In the genomic region with DNA sequence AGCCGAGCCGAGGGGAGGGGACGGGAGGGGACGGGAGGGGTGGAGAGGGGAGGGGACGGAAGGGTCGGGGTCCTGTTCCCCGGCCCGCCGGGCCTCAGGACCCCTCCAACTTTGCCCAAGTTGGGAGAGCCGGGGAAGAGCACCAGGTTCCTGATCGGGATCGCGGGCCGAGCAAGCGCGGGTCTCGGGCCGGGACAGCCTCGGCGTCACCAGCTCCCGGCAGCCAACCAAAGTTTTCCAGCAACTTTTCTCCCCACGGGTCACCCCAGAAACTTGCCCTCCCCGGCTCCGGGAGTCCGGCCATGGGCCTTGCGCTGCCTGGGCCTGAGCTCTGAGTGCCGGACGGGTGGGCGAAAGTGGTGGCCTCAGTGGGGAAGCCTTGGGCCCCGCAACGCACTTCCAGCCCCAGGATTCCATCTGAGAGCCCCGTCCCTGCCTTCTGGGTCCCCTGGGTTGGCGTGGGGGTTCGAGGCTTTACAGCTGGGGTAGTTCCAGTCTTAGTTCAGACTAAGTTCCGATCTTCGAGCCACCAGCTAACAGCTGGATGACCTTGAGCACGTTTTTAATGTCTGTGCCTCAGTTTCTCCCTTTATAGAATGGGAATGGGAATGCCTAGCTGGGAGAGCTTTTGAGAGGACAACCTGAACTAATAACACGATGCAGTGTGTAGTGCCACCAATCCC, we compare ENCODE assay signal across 8 cellular contexts. TPM values are rescaled to one million over a fixed set of nuclear protein-coding genes. Genes with fewer than 3 reads are reported as not detected.
A peak's percentile ranks its signal among the peaks of the same experiment; 100 is the strongest.
DNase-seq lines count a peak whose midpoint lies in the region; ATAC-seq and TF ChIP-seq lines count a peak whose summit lies in the region.

No MANE protein-coding gene starts in this region.

- H3K9me3 ChIP-seq in CD8-positive, alpha-beta T cell (ENCODE audit: low read length): no peaks in the 10 kb centered on the region
- no peaks in the 10 kb centered on the region for H3K9me3 ChIP-seq in right atrium auricular region
- H3K9me3 ChIP-seq in gastrocnemius medialis: no peaks in the 10 kb centered on the region

- H3K4me1 ChIP-seq in CD8-positive, alpha-beta T cell (ENCODE audit: insufficient read depth, low read length): peaks cover 47% of the 10 kb centered on the region
- H3K4me1 ChIP-seq in right atrium auricular region (peaks cover 0 to 80% of the 10 kb centered on the region in 2 donors), gastrocnemius medialis (peaks cover 70 to 76% of the 10 kb centered on the region in 2 donors)

- H3K27ac Mint-ChIP-seq in CD8-positive, alpha-beta T cell: peak overlapping the region; percentile 99

- H3K4me1 Mint-ChIP-seq in CD8-positive, alpha-beta T cell (ENCODE audit: low read depth): peaks cover 59% of the 10 kb centered on the region

- H3K27me3 Mint-ChIP-seq in CD8-positive, alpha-beta T cell (ENCODE audit: low read depth): no peaks in the 10 kb centered on the region

- ATAC-seq in CD8-positive, alpha-beta T cell: no peak
- ATAC-seq in HG03439 (IDR thresholded peaks at IDR 0.05; ENCODE audit: unreplicated experiment) (peak; percentile 1), gastrocnemius medialis (peak in 1 of 2 donors; percentile 1), HG02884 (IDR thresholded peaks at IDR 0.05; ENCODE audit: unreplicated experiment) (no peak), HG03565 (IDR thresholded peaks at IDR 0.05; ENCODE audit: unreplicated experiment) (no peak), GM18870 (IDR thresholded peaks at IDR 0.05; ENCODE audit: unreplicated experiment) (no peak)

- DNase-seq in CD8-positive, alpha-beta T cell: no peak
- DNase-seq in activated naive CD4-positive, alpha-beta T cell treated with anti-CD3 and anti-CD28 coated beads, Interleukin-2, amount 50 U/mL, for 16 hours: peak; percentile 29
- DNase-seq in right atrium auricular region (ENCODE audit: low spot score) (no peak), gastrocnemius medialis (peak in 1 of 2 donors; percentile 51)

- no peak for TF ChIP-seq POLR2A in gastrocnemius medialis (IDR thresholded peaks at IDR 0.05)

- no peaks in the 10 kb centered on the region for H3K9me3 Mint-ChIP-seq in CD8-positive, alpha-beta T cell

- TF ChIP-seq CTCF in CD8-positive, alpha-beta T cell (IDR thresholded peaks at IDR 0.05): no peak
- TF ChIP-seq CTCF in right atrium auricular region (IDR thresholded peaks at IDR 0.05) (no peak), gastrocnemius medialis (IDR thresholded peaks at IDR 0.05 in 4 of 5, conservative IDR thresholded peaks at IDR 0.05 in 1 of 5) (no peak)

- intact Hi-C loops in CD8-positive, alpha-beta T cell (cut with DNase I, micrococcal nuclease): loop anchor here (1.0 to 10.0 kb wide), 13 partner anchors 39 to 1502 kb away; partner anchors contain the start of genes MEAF6 (in 2 of the 2), SNIP1 (in 2 of the 2), C1orf122 (in 1 of the 2) and CDCA8 (in 1 of the 2)
- intact Hi-C loops in gastrocnemius medialis (cut with DNase I; ENCODE audit: low total_unique reads): loop anchor here (5.0 to 10.0 kb wide), 3 partner anchors 382 to 1088 kb away; partner anchors contain the start of genes FHL3, MTF1 and STK40

- H3K27ac ChIP-seq in CD8-positive, alpha-beta T cell (ENCODE audit: low read depth, low read length): peak overlapping the region; percentile 95
- H3K27ac ChIP-seq in right atrium auricular region (peak overlapping the region; percentile 94 to 97), gastrocnemius medialis (peak overlapping the region; percentile 89 to 98 (median 97))

- H3K36me3 ChIP-seq in CD8-positive, alpha-beta T cell (ENCODE audit: insufficient read depth, low read length): no peaks in the 10 kb centered on the region
- H3K36me3 ChIP-seq in right atrium auricular region (peaks cover 25% of the 10 kb centered on the region), gastrocnemius medialis (peaks cover 0 to 9% of the 10 kb centered on the region in 2 donors)

- CTCF ChIA-PET in CD8-positive, alpha-beta T cell (lab: Charles Lee): interaction anchor here (1.0 to 10.9 kb wide), 6 partner anchors 13 to 40 kb away, joined by 4 to 187 read pairs (median 6); partner anchors contain the start of gene MEAF6

- no peaks in the 10 kb centered on the region for H3K27me3 ChIP-seq in CD8-positive, alpha-beta T cell (ENCODE audit: insufficient read depth, low read length)
- H3K27me3 ChIP-seq in right atrium auricular region (no peaks in the 10 kb centered on the region), gastrocnemius medialis (no peaks in the 10 kb centered on the region)

- POLR2A ChIA-PET in CD8-positive, alpha-beta T cell (lab: Charles Lee): interaction anchor here (0.8 to 5.5 kb wide), 6 partner anchors 11 to 537 kb away, joined by 3 to 66 read pairs (median 8); partner anchors contain the start of genes C1orf122, MEAF6 and YRDC

- H3K4me3 Mint-ChIP-seq in CD8-positive, alpha-beta T cell: peak overlapping the region; percentile 95

- in situ Hi-C loops in gastrocnemius medialis (cut with MboI; ENCODE audit: low sequenced_read_pairs in 4 of 4): loop anchor here in 1 of 4 donors (10.0 kb wide), 1 partner anchor 120 kb away; the partner anchor contains the start of gene GNL2

- peak overlapping the region; percentile 95 for H3K4me3 ChIP-seq in CD8-positive, alpha-beta T cell (ENCODE audit: low read depth, low read length)
- peak overlapping the region; percentile 89 to 96 for H3K4me3 ChIP-seq in right atrium auricular region
- peak overlapping the region; percentile 64 to 94 (median 93) for H3K4me3 ChIP-seq in gastrocnemius medialis

- peaks cover 42% of the 10 kb centered on the region for H3K36me3 Mint-ChIP-seq in CD8-positive, alpha-beta T cell

RNA-seq across cellular contexts. Expression of gene ZC3H12A, which starts 0.5 kb away (rescaled TPM):
- total RNA-seq in CD8-positive, alpha-beta T cell: 100 to 1,000 TPM; 202 to 205 TPM
- total RNA-seq in right atrium auricular region (10 to 100 TPM in 1 of 2 donors, 1 to 10 TPM in 1; 9.4 to 13.5 TPM), gastrocnemius medialis (10 to 100 TPM in 1 of 4 donors, 1 to 10 TPM in 3; 5.3 to 27.1 (median 8.6) TPM)

RNA-seq across cellular contexts. Expression of gene MEAF6, which starts 39.7 kb away (rescaled TPM):
- total RNA-seq in CD8-positive, alpha-beta T cell: 10 to 100 TPM; 43.4 to 46.0 TPM
- total RNA-seq in right atrium auricular region (10 to 100 TPM; 50.4 to 61.0 TPM), gastrocnemius medialis (10 to 100 TPM; 72.1 to 81.0 (median 74.5) TPM)

Comparison
In these comparisons a context has a peak if more than half of its experiments do, and no peak if none do; other contexts are left out.
1. RNA of gene ZC3H12A, which starts 0.5 kb away (total RNA-seq): 202 to 205 TPM in CD8-positive, alpha-beta T cell; 9.4 to 13.5 TPM in right atrium auricular region and 5.3 to 27.1 TPM in gastrocnemius medialis; every median in the first group is over 4 times any median in the second.
2. Peak in every context shown above with its lines, with median percentiles within 50 percentile points of each other: H3K27ac ChIP-seq and H3K4me3 ChIP-seq.